In the genomic region with DNA sequence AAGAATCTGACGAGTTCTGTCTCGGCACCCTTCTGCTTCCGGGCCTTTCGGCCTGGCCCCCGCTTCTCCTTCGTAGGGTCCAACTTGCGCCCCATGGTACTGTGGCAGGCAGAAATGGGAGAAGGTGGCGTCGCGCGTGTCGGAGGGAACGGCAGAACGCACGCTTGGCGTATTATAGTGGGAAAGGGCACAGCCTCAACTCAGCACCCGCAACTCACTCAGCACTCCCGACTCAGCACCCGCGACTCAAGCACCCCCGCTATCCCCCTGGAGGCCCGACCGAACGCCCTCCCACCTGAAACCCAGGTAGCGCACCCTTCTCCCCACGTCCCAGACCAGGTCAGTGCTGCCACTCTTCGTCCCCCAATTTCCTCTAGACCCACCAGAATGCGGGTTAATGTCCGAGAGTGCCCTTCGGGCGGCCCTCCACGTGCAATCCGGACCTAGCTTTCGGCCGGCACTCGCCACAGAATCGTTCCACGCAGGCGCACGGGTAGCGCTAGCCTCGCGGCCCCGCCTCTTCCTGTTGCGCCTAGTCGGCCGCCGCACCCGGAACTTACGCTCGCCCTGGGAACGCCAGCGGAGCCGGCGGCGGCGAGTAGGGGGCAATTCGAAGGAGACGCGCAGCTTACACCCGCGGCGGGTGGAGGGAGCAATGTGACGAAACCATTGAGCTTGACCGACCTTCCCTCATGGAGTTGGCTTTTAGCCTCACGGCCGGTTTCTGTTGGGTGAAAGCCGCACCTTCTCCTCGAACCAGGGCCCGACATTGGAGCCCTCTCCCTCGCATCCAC, we compare ENCODE assay signal across 1 cellular context.
TF ChIP-seq lines count a peak whose summit lies in the region.

NOP2 (minus strand) TSS at position 468 of the 794 bp plus-strand sequence; CDS start at position 95, 373 bp downstream.

TF ChIP-seq in K562, 482 proteins besides CTCF, POLR2A, EP300 and RAD21 (continued from another document and continues in another):
- TF ChIP-seq ZNF121 (CRISPR knock-in tag; conservative IDR thresholded peaks at IDR 0.05), result no peak
- TF ChIP-seq CREB3L1 (IDR thresholded peaks at IDR 0.05; ENCODE audit: borderline replicate concordance, low read depth), result 0 out of 2 replicates have a peak, but pooled peaks have one; percentile 22
- TF ChIP-seq HMGN3 (IDR thresholded peaks at IDR 0.05; ENCODE audit: borderline replicate concordance, extremely low read depth, insufficient read length, low read depth, low read length), result peak; percentile 83
- no peak for TF ChIP-seq TEAD4 (IDR thresholded peaks at IDR 0.05; ENCODE audit: low read length)
- no peak for TF ChIP-seq TEAD4 (CRISPR knock-in tag; IDR thresholded peaks at IDR 0.05; ENCODE audit: borderline replicate concordance)
- peak; percentile 88 for TF ChIP-seq ARID4B (CRISPR knock-in tag; IDR thresholded peaks at IDR 0.05)
- TF ChIP-seq ZBTB8A (IDR thresholded peaks at IDR 0.05; ENCODE audit: partially characterized antibody), result no peak
- TF ChIP-seq, protein P1, sequence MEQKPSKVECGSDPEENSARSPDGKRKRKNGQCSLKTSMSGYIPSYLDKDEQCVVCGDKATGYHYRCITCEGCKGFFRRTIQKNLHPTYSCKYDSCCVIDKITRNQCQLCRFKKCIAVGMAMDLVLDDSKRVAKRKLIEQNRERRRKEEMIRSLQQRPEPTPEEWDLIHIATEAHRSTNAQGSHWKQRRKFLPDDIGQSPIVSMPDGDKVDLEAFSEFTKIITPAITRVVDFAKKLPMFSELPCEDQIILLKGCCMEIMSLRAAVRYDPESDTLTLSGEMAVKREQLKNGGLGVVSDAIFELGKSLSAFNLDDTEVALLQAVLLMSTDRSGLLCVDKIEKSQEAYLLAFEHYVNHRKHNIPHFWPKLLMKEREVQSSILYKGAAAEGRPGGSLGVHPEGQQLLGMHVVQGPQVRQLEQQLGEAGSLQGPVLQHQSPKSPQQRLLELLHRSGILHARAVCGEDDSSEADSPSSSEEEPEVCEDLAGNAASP (IDR thresholded peaks at IDR 0.05), result no peak
- no peak for TF ChIP-seq KAT8 (IDR thresholded peaks at IDR 0.05; ENCODE audit: low read depth)
- TF ChIP-seq NEUROD1 (IDR thresholded peaks at IDR 0.05; ENCODE audit: borderline replicate concordance, low read depth, low read length, partially characterized antibody), result no peak
- peak; percentile 83 for TF ChIP-seq CREM (IDR thresholded peaks at IDR 0.05; ENCODE audit: low read depth)
- peak; percentile 22; the same call in 1 of the 2 replicates for TF ChIP-seq ZNF583 (CRISPR knock-in tag; IDR thresholded peaks at IDR 0.05)
- TF ChIP-seq CEBPG (CRISPR knock-in tag; IDR thresholded peaks at IDR 0.05), result peak; percentile 37
- TF ChIP-seq CEBPG (tag; conservative IDR thresholded peaks at IDR 0.05 in 1 of 2, IDR thresholded peaks at IDR 0.05 in 1 of 2), result no peak; a peak in 1 of 4 replicates
- TF ChIP-seq POLR2AphosphoS2 (IDR thresholded peaks at IDR 0.05; ENCODE audit: low read length), result peak; percentile 91
- TF ChIP-seq, protein P2, sequence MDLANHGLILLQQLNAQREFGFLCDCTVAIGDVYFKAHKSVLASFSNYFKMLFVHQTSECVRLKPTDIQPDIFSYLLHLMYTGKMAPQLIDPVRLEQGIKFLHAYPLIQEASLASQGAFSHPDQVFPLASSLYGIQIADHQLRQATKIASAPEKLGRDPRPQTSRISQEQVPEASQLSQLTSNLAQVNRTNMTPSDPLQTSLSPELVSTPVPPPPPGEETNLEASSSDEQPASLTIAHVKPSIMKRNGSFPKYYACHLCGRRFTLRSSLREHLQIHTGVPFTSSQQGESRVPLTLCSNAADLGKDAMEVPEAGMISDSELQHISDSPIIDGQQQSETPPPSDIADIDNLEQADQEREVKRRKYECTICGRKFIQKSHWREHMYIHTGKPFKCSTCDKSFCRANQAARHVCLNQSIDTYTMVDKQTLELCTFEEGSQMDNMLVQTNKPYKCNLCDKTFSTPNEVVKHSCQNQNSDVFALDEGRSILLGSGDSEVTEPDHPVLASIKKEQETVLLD (IDR thresholded peaks at IDR 0.05), result peak; percentile 78; the same call in 1 of the 2 replicates
- TF ChIP-seq SIN3A (IDR thresholded peaks at IDR 0.05; ENCODE audit: borderline replicate concordance in 2 of 2, control insufficient read depth in 1 of 2, low read depth in 2 of 2, low read length in 2 of 2), result peak in 1 of 2 experiments; percentile 82; a peak in 2 of 4 replicates
- TF ChIP-seq, protein P3, sequence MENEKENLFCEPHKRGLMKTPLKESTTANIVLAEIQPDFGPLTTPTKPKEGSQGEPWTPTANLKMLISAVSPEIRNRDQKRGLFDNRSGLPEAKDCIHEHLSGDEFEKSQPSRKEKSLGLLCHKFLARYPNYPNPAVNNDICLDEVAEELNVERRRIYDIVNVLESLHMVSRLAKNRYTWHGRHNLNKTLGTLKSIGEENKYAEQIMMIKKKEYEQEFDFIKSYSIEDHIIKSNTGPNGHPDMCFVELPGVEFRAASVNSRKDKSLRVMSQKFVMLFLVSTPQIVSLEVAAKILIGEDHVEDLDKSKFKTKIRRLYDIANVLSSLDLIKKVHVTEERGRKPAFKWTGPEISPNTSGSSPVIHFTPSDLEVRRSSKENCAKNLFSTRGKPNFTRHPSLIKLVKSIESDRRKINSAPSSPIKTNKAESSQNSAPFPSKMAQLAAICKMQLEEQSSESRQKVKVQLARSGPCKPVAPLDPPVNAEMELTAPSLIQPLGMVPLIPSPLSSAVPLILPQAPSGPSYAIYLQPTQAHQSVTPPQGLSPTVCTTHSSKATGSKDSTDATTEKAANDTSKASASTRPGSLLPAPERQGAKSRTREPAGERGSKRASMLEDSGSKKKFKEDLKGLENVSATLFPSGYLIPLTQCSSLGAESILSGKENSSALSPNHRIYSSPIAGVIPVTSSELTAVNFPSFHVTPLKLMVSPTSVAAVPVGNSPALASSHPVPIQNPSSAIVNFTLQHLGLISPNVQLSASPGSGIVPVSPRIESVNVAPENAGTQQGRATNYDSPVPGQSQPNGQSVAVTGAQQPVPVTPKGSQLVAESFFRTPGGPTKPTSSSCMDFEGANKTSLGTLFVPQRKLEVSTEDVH (IDR thresholded peaks at IDR 0.05; ENCODE audit: low read depth, partially characterized antibody), result peak; percentile 39
- TF ChIP-seq KAT2B (IDR thresholded peaks at IDR 0.05; ENCODE audit: low read depth, low read length), result no peak
- peak; percentile 98 for TF ChIP-seq HNRNPLL (IDR thresholded peaks at IDR 0.05; ENCODE audit: low read depth, low read length, poor library complexity, severe bottlenecking)
- no peak for TF ChIP-seq MECOM (CRISPR knock-in tag; IDR thresholded peaks at IDR 0.05)
- no peak for TF ChIP-seq BRF1 (IDR thresholded peaks at IDR 0.05; ENCODE audit: borderline replicate concordance, extremely low read depth, insufficient read length)
- no peak for TF ChIP-seq RFX7 (CRISPR knock-in tag; IDR thresholded peaks at IDR 0.05)
- TF ChIP-seq BACH1 (tag; IDR thresholded peaks at IDR 0.05), result no peak
- TF ChIP-seq ZKSCAN1 (IDR thresholded peaks at IDR 0.05; ENCODE audit: low read depth, low read length), result no peak
- peak; percentile 76 for TF ChIP-seq ELF1 (tag; IDR thresholded peaks at IDR 0.05)
- TF ChIP-seq POLR2G (IDR thresholded peaks at IDR 0.05; ENCODE audit: low read depth, low read length), result peak; percentile 96
- TF ChIP-seq SMAD4 (CRISPR knock-in tag; conservative IDR thresholded peaks at IDR 0.05), result peak; percentile 41; the same call in 1 of the 2 replicates
- TF ChIP-seq CEBPB (tag; IDR thresholded peaks at IDR 0.05), result peak; percentile 52
- TF ChIP-seq C11orf30 (IDR thresholded peaks at IDR 0.05; ENCODE audit: low read depth), result peak; percentile 52
- 0 out of 2 replicates have a peak, but pooled peaks have one; percentile 1 for TF ChIP-seq SMC3 (conservative IDR thresholded peaks at IDR 0.05; ENCODE audit: insufficient read depth, low read depth, low read length)
- TF ChIP-seq NRF1 (conservative IDR thresholded peaks at IDR 0.05 in 1 of 2, IDR thresholded peaks at IDR 0.05 in 1 of 2), result peak; percentile 94 to 95
- TF ChIP-seq BHLHE40 (IDR thresholded peaks at IDR 0.05; ENCODE audit: low read length), result peak; percentile 68
- TF ChIP-seq SAP30 (IDR thresholded peaks at IDR 0.05; ENCODE audit: borderline replicate concordance, insufficient read depth, low read depth, low read length, poor library complexity, severe bottlenecking), result peak; percentile 88
- TF ChIP-seq EZH2 (IDR thresholded peaks at IDR 0.05; ENCODE audit: borderline replicate concordance, low read depth, low read length), result no peak
- TF ChIP-seq ZFX (CRISPR knock-in tag; IDR thresholded peaks at IDR 0.05), result peak; percentile 55
- TF ChIP-seq SOX6 (IDR thresholded peaks at IDR 0.05), result 0 out of 2 replicates have a peak, but pooled peaks have one; percentile 43
- TF ChIP-seq ETS1 (conservative IDR thresholded peaks at IDR 0.05; ENCODE audit: control insufficient read depth, low read depth, low read length), result peak; percentile 78; the same call in 1 of the 2 replicates
- no peak for TF ChIP-seq NR3C1 (CRISPR knock-in tag; IDR thresholded peaks at IDR 0.05)
- no peak for TF ChIP-seq E2F5 (CRISPR knock-in tag; IDR thresholded peaks at IDR 0.05)
- peak; percentile 43; the same call in 1 of the 2 replicates for TF ChIP-seq POLR2AphosphoS5 (IDR thresholded peaks at IDR 0.05; ENCODE audit: control insufficient read depth, insufficient read depth, low read depth, low read length)
- TF ChIP-seq VEZF1 (CRISPR knock-in tag; IDR thresholded peaks at IDR 0.05), result peak; percentile 35
- TF ChIP-seq CBFA2T2 (conservative IDR thresholded peaks at IDR 0.05), result no peak
- TF ChIP-seq TARDBP (IDR thresholded peaks at IDR 0.05), result no peak
- peak; percentile 76 for TF ChIP-seq ZBED1 (IDR thresholded peaks at IDR 0.05)
- peak; percentile 70 for TF ChIP-seq POLR2B (IDR thresholded peaks at IDR 0.05; ENCODE audit: low read depth, partially characterized antibody)
- no peak for TF ChIP-seq LEF1 (IDR thresholded peaks at IDR 0.05)
- TF ChIP-seq POLR2H (tag; IDR thresholded peaks at IDR 0.05; ENCODE audit: low read depth), result peak; percentile 73
- TF ChIP-seq FIP1L1 (IDR thresholded peaks at IDR 0.05; ENCODE audit: low read depth, low read length, poor library complexity, severe bottlenecking), result no peak
